ENCODE assay signal across 9 cellular contexts in genomic region chr7:43873300-43873699, GRCh38. TPM values are rescaled to one million over a fixed set of nuclear protein-coding genes. Genes with fewer than 3 reads are reported as not detected.
DNase-seq lines count a peak whose midpoint lies in the region; ATAC-seq and TF ChIP-seq lines count a peak whose summit lies in the region.
"Had no signal": no experiment of that assay in that cellular context is flagged by ENCODE, and none has a peak within 500 bp of the region (broad histone marks: within the 10 kb centered on the region; RNA-seq: fewer than 3 reads in every experiment).

No MANE protein-coding gene starts in this region.

- H3K9ac ChIP-seq in adipocyte (ENCODE audit: low read length): peak overlapping the region; percentile 77

- H3K27me3 ChIP-seq in adipocyte (replicated peaks; ENCODE audit: control insufficient read depth, insufficient read depth, low read length): no peaks in the 10 kb centered on the region
- H3K27me3 ChIP-seq in foreskin keratinocyte: no peaks in the 10 kb centered on the region

- H3K4me1 ChIP-seq in adipocyte (ENCODE audit: control insufficient read depth, insufficient read depth, low read length) (peaks cover 45% of the 10 kb centered on the region), foreskin keratinocyte (peaks cover 26% of the 10 kb centered on the region)

- DNase-seq in EL: peak; percentile 89
- DNase-seq in adipocyte (ENCODE audit: low read depth): peak; percentile 67
- peak in 1 of 2 donors; percentile 72 for DNase-seq in foreskin keratinocyte
- DNase-seq in activated CD4-positive, CD25-positive, alpha-beta regulatory T cell (lab: John Stamatoyannopoulos, UW): no peak
- DNase-seq: activated naive CD4-positive, alpha-beta T cell treated with Interleukin-2 at 50 U/mL for 16 hours had no signal

- peaks cover 33% of the 10 kb centered on the region for H3K36me3 ChIP-seq in adipocyte (ENCODE audit: control insufficient read depth, insufficient read depth, low read length, severe bottlenecking)

- H3K4me3 ChIP-seq in adipocyte (ENCODE audit: low read length): peak overlapping the region; percentile 69
- no peak overlapping the region for H3K4me3 ChIP-seq in skin epidermis

- H3K27ac ChIP-seq in foreskin keratinocyte (peak overlapping the region; percentile 80), skin epidermis (peak overlapping the region in 18 of 21 experiments; percentile 8 to 91 (median 74))

- no peaks in the 10 kb centered on the region for H3K9me3 ChIP-seq in adipocyte (ENCODE audit: control insufficient read depth, low read length)

- ATAC-seq in foreskin keratinocyte: peak; percentile 21
- no peak for ATAC-seq in GM21576 (IDR thresholded peaks at IDR 0.05; ENCODE audit: unreplicated experiment)
- no peak for ATAC-seq in GM18511 (IDR thresholded peaks at IDR 0.05; ENCODE audit: unreplicated experiment)
- no peak for ATAC-seq in activated CD4-positive, CD25-positive, alpha-beta regulatory T cell treated with anti-CD3 and anti-CD28 coated beads, Interleukin-2, amount 50 U/mL, for 24 hours

- no peak for TF ChIP-seq CTCF in foreskin keratinocyte (conservative IDR thresholded peaks at IDR 0.05)

RNA-seq across cellular contexts. Expression of gene MRPS24, which starts 4.0 kb away (rescaled TPM):
- total RNA-seq in foreskin keratinocyte: 136 and 147 TPM in 2 replicates
- 227 and 229 TPM in 2 replicates for polyA plus RNA-seq in foreskin keratinocyte

RNA-seq across cellular contexts. Expression of gene URGCP, which starts 33.1 kb away (rescaled TPM):
- total RNA-seq in foreskin keratinocyte: 27.0 and 27.3 TPM in 2 replicates
- polyA plus RNA-seq in foreskin keratinocyte: 15.9 and 16.3 TPM in 2 replicates

RNA-seq across cellular contexts. Expression of gene UBE2D4, which starts 52.9 kb away (rescaled TPM):
- 8.0 and 8.8 TPM in 2 replicates for total RNA-seq in foreskin keratinocyte
- polyA plus RNA-seq in foreskin keratinocyte: 9.3 and 9.9 TPM in 2 replicates

Comparison
In these comparisons a context has a peak if more than half of its experiments do, and no peak if none do; other contexts are left out.
1. DNase-seq: peak in EL (single experiment) and adipocyte (single experiment); none in activated CD4-positive, CD25-positive, alpha-beta regulatory T cell (0 of 4).